Comparison of ENCODE assay signal across 13 cellular contexts in genomic region chr3:97885931-97886824, GRCh38.
"Had no signal": no experiment of that assay in that cellular context is flagged by ENCODE, and none has a peak within 500 bp of the region (broad histone marks: within the 10 kb centered on the region; RNA-seq: fewer than 3 reads in every experiment).

No MANE protein-coding gene starts in this region.

- ATAC-seq: activated T-helper 17 cell treated with anti-CD3 and anti-CD28 coated beads, Interleukin-2, amount 50 U/mL, for 72 hours; left lung; SK-N-SH treated with all-trans-retinoic acid at 6 μM for 48 hours had no signal

- H3K4me3 ChIP-seq: dorsolateral prefrontal cortex, left lung, ovary, smooth muscle cell, thyroid gland had no signal

- H3K27ac Mint-ChIP-seq: activated B cell treated with CpG ODN at 0.5 μM for 24 hours; activated CD4-positive, alpha-beta T cell treated with anti-CD3 and anti-CD28 coated beads, Interleukin-2, amount 10 ng/mL, durations not matched to agents 24 days and 14 days; activated T-helper 17 cell treated with anti-CD3 and anti-CD28 coated beads, Interleukin-2, amount 50 U/mL, for 72 hours had no signal

- H3K27me3 ChIP-seq: dorsolateral prefrontal cortex, left lung, ovary, thyroid gland had no signal

- H3K9me3 Mint-ChIP-seq: activated B cell treated with CpG ODN at 0.5 μM for 24 hours; activated CD4-positive, alpha-beta T cell treated with anti-CD3 and anti-CD28 coated beads, Interleukin-2, amount 10 ng/mL, durations not matched to agents 24 days and 14 days; activated T-helper 17 cell treated with anti-CD3 and anti-CD28 coated beads, Interleukin-2, amount 50 U/mL, for 72 hours; neural crest cell had no signal

- H3K36me3 ChIP-seq: ovary had no signal

- H3K9me3 ChIP-seq: left lung, ovary, thyroid gland had no signal

- H3K4me3 Mint-ChIP-seq: activated B cell treated with CpG ODN at 0.5 μM for 24 hours; activated CD4-positive, alpha-beta T cell treated with anti-CD3 and anti-CD28 coated beads, Interleukin-2, amount 10 ng/mL, durations not matched to agents 24 days and 14 days; activated T-helper 17 cell treated with anti-CD3 and anti-CD28 coated beads, Interleukin-2, amount 50 U/mL, for 72 hours; neural crest cell had no signal

- H3K4me2 ChIP-seq: smooth muscle cell had no signal

- H3K4me1 Mint-ChIP-seq: activated B cell treated with CpG ODN at 0.5 μM for 24 hours, neural crest cell had no signal

- DNase-seq: activated B cell treated with CpG ODN at 0.5 μM for 24 hours; activated CD4-positive, alpha-beta T cell treated with anti-CD3 and anti-CD28 coated beads, Interleukin-2, amount 10 ng/mL, durations not matched to agents 24 days and 14 days; activated CD8-positive, alpha-beta memory T cell treated with anti-CD3 and anti-CD28 coated beads for 24 hours; activated naive CD4-positive, alpha-beta T cell treated with anti-CD3 and anti-CD28 coated beads, Interleukin-2, amount 50 U/mL, for 16 hours; dorsolateral prefrontal cortex; left lung; ovary; SHP77; thyroid gland had no signal

- H3K27ac ChIP-seq: ovary, thyroid gland had no signal

- H3K27me3 Mint-ChIP-seq: activated B cell treated with CpG ODN at 0.5 μM for 24 hours; activated CD4-positive, alpha-beta T cell treated with anti-CD3 and anti-CD28 coated beads, Interleukin-2, amount 10 ng/mL, durations not matched to agents 24 days and 14 days; activated T-helper 17 cell treated with anti-CD3 and anti-CD28 coated beads, Interleukin-2, amount 50 U/mL, for 72 hours had no signal
